In genomic region chr9:113388833-113389232, GRCh38 we compare ENCODE assay signal across 19 cellular contexts. TPM values are rescaled to one million over a fixed set of nuclear protein-coding genes. Genes with fewer than 3 reads are reported as not detected.
DNase-seq lines count a peak whose midpoint lies in the region; ATAC-seq and TF ChIP-seq lines count a peak whose summit lies in the region.
"Had no signal": no experiment of that assay in that cellular context is flagged by ENCODE, and none has a peak within 500 bp of the region (broad histone marks: within the 10 kb centered on the region; RNA-seq: fewer than 3 reads in every experiment).

No MANE protein-coding gene starts in this region.

- H3K27ac ChIP-seq in body of pancreas (peak overlapping the region; percentile 68 to 87 (median 75)), upper lobe of right lung (no peak overlapping the region)
- H3K27ac ChIP-seq: C4-2B, GM23248 had no signal

- H3K36me3 ChIP-seq in body of pancreas (replicated peaks in 1 of 2; ENCODE audit: insufficient read depth in 1 of 2, low read depth in 2 of 2) (peaks cover 0 to 15% of the 10 kb centered on the region in 2 donors), upper lobe of right lung (peaks cover 70% of the 10 kb centered on the region)

- peaks cover 52% of the 10 kb centered on the region for H3K4me1 ChIP-seq in body of pancreas
- H3K4me1 ChIP-seq in upper lobe of right lung, result no peaks in the 10 kb centered on the region

- peak; percentile 85 to 93 (median 90) for DNase-seq in body of pancreas
- DNase-seq in left lobe of liver (ENCODE audit: low spot score), result peak; percentile 92
- DNase-seq in neural crest cell (ENCODE audit: low read depth, low spot score), result no peak
- DNase-seq in upper lobe of right lung, result peak; percentile 46
- DNase-seq in H4 (ENCODE audit: low spot score), result no peak
- no peak for DNase-seq in NCI-H510A treated with DMSO at 0.1 percent for 48 hours (lab: John Stamatoyannopoulos, UW)
- DNase-seq: AML-193, DMS 273 treated with DMSO at 0.1 percent for 48 hours, GM23248, MV-4-11, NCI-H1694 treated with DMSO at 0.1 percent for 48 hours, NCI-H510A, NCI-H774, SHP77 treated with DMSO at 0.1 percent for 48 hours, SK-N-SH had no signal

- H3K27me3 ChIP-seq in body of pancreas (no peaks in the 10 kb centered on the region), upper lobe of right lung (no peaks in the 10 kb centered on the region)

- 12 to 26% methylated on average over 12 to 13 of the region's 13 CpGs for WGBS in body of pancreas, 2 donors

- no peaks in the 10 kb centered on the region for H3K4me1 Mint-ChIP-seq in neural crest cell

- no peaks in the 10 kb centered on the region for H3K9me3 Mint-ChIP-seq in neural crest cell

- H3K36me3 Mint-ChIP-seq in neural crest cell (ENCODE audit: low read depth), result peaks cover 18% of the 10 kb centered on the region

- H3K9me3 ChIP-seq in body of pancreas (no peaks in the 10 kb centered on the region), upper lobe of right lung (no peaks in the 10 kb centered on the region)
- H3K9me3 ChIP-seq: SK-N-SH had no signal

- no peak for TF ChIP-seq CTCF in body of pancreas (IDR thresholded peaks at IDR 0.05)
- TF ChIP-seq CTCF in neural crest cell (conservative IDR thresholded peaks at IDR 0.05), result no peak
- TF ChIP-seq CTCF in upper lobe of right lung (IDR thresholded peaks at IDR 0.05), result no peak

- intact Hi-C loops in body of pancreas (cut with DNase I), result no loop called here
- intact Hi-C loops in upper lobe of right lung (cut with DNase I), result no loop called here

- no peak overlapping the region for H3K4me3 Mint-ChIP-seq in neural crest cell

- H3K27me3 Mint-ChIP-seq in neural crest cell (ENCODE audit: low read depth), result no peaks in the 10 kb centered on the region

- H3K4me3 ChIP-seq in body of pancreas, result no peak overlapping the region
- H3K4me3 ChIP-seq in upper lobe of right lung, result no peak overlapping the region
- H3K4me3 ChIP-seq: GM23248, K562 had no signal

- peak in 1 of 3 donors; percentile 25 for TF ChIP-seq POLR2A in body of pancreas (IDR thresholded peaks at IDR 0.05)

- ATAC-seq in body of pancreas, result peak; percentile 80
- peak; percentile 73 for ATAC-seq in left lobe of liver
- no peak for ATAC-seq in upper lobe of right lung
- no peak for ATAC-seq in activated CD4-positive, CD25-positive, alpha-beta regulatory T cell treated with anti-CD3 and anti-CD28 coated beads, Interleukin-2, amount 50 U/mL, for 24 hours
- ATAC-seq: HCT116, K562 had no signal

- peak overlapping the region; percentile 78 for H3K27ac Mint-ChIP-seq in neural crest cell (ENCODE audit: unreplicated experiment)

RNA-seq across cellular contexts. Expression of gene HDHD3, which starts 12.0 kb away (rescaled TPM):
- total RNA-seq in body of pancreas (10 to 100 TPM; 38.9 to 51.9 TPM), left lobe of liver (76.9 TPM), neural crest cell (12.7 and 13.4 TPM in 2 replicates), upper lobe of right lung (10.4 TPM)
- 13.8 and 14.5 TPM in 2 replicates for total RNA-seq in H4 (2014; rRNA removed; shearing (Covaris generic))

RNA-seq across cellular contexts. Expression of gene ALAD, which starts 12.3 kb away (rescaled TPM):
- total RNA-seq in body of pancreas (10 to 100 TPM; 42.5 to 44.1 TPM), left lobe of liver (152 TPM), neural crest cell (23.2 and 23.7 TPM in 2 replicates), upper lobe of right lung (37.7 TPM)
- 6.3 and 6.5 TPM in 2 replicates for total RNA-seq in H4 (2014; rRNA removed; shearing (Covaris generic))

RNA-seq across cellular contexts. Expression of gene POLE3, which starts 21.6 kb away (rescaled TPM):
- total RNA-seq in body of pancreas, result 10 to 100 TPM; 13.8 to 17.6 TPM
- total RNA-seq in left lobe of liver, result 14.3 TPM
- 86.5 and 86.6 TPM in 2 replicates for total RNA-seq in neural crest cell
- total RNA-seq in upper lobe of right lung, result 31.0 TPM
- 125 and 131 TPM in 2 replicates for total RNA-seq in H4 (2014; rRNA removed; shearing (Covaris generic))

RNA-seq across cellular contexts. Expression of gene C9orf43, which starts 21.7 kb away (rescaled TPM):
- total RNA-seq in body of pancreas, result 1 to 10 TPM in 1 of 2 donors, not detected in 1; 1.6 TPM
- total RNA-seq in left lobe of liver, result 0.96 TPM
- total RNA-seq in neural crest cell, result 0.68 and 0.77 TPM in 2 replicates
- total RNA-seq in upper lobe of right lung, result not detected
- total RNA-seq in H4 (2014; rRNA removed; shearing (Covaris generic)), result 1.1 TPM in 1 of 2 replicates, not detected in the other

RNA-seq across cellular contexts. Expression of gene BSPRY, which starts 39.5 kb away (rescaled TPM):
- total RNA-seq in body of pancreas (10 to 100 TPM; 27.0 to 47.0 TPM), left lobe of liver (0.33 TPM), neural crest cell (not detected in 2 replicates), upper lobe of right lung (10.8 TPM)
- not detected in 2 replicates for total RNA-seq in H4 (2014; rRNA removed; shearing (Covaris generic))
- total RNA-seq: GM23248 had no signal

Comparison
In these comparisons a context has a peak if more than half of its experiments do, and no peak if none do; other contexts are left out.
1. ATAC-seq: peak in body of pancreas (single experiment) and left lobe of liver (single experiment); none in upper lobe of right lung (single experiment) and activated CD4-positive, CD25-positive, alpha-beta regulatory T cell treated with anti-CD3 and anti-CD28 coated beads, Interleukin-2, amount 50 U/mL, for 24 hours (0 of 2).
2. DNase-seq: peak in body of pancreas (4 of 4), left lobe of liver (single experiment) and upper lobe of right lung (single experiment); none in neural crest cell (single experiment), H4 (single experiment) and NCI-H510A treated with DMSO at 0.1 percent for 48 hours (single experiment).